ENCODE assay signal across 20 cellular contexts in genomic region chr22:36449776-36450175, GRCh38. TPM values are rescaled to one million over a fixed set of nuclear protein-coding genes. Genes with fewer than 3 reads are reported as not detected.
DNase-seq lines count a peak whose midpoint lies in the region; ATAC-seq and TF ChIP-seq lines count a peak whose summit lies in the region.
"Had no signal": no experiment of that assay in that cellular context is flagged by ENCODE, and none has a peak within 500 bp of the region (broad histone marks: within the 10 kb centered on the region; RNA-seq: fewer than 3 reads in every experiment).

No MANE protein-coding gene starts in this region.

- no peaks in the 10 kb centered on the region for H3K9me3 Mint-ChIP-seq in activated CD8-positive, alpha-beta memory T cell treated with anti-CD3 and anti-CD28 coated beads, Interleukin-2, amount 10 ng/mL, durations not matched to agents 7 days and 5 days (ENCODE audit: low read depth)
- H3K9me3 Mint-ChIP-seq: neural crest cell had no signal

- intact Hi-C loops in ascending aorta (cut with DNase I): no loop called here
- intact Hi-C loops in lower lobe of right lung (cut with DNase I): no loop called here

- peak overlapping the region; percentile 60 to 94 for H3K27ac ChIP-seq in ascending aorta
- peak overlapping the region; percentile 92 for H3K27ac ChIP-seq in lower lobe of right lung
- peak overlapping the region; percentile 65 for H3K27ac ChIP-seq in subcutaneous abdominal adipose tissue (ENCODE audit: low read depth, low read length)

- no peaks in the 10 kb centered on the region for H3K27me3 ChIP-seq in ascending aorta
- no peaks in the 10 kb centered on the region for H3K27me3 ChIP-seq in lower lobe of right lung (ENCODE audit: low read depth)
- H3K27me3 ChIP-seq in subcutaneous abdominal adipose tissue (ENCODE audit: control insufficient read depth in 5 of 5, insufficient read depth in 4 of 5, low read length in 5 of 5): no peaks in the 10 kb centered on the region

- H3K9ac ChIP-seq in subcutaneous abdominal adipose tissue (ENCODE audit: low read length in 5 of 5): peak overlapping the region in 2 of 5 donors; percentile 20 to 46
- H3K9ac ChIP-seq: SK-N-SH had no signal

- peaks cover 16 to 23% of the 10 kb centered on the region in 2 donors for H3K4me1 ChIP-seq in ascending aorta
- H3K4me1 ChIP-seq in lower lobe of right lung: peaks cover 82% of the 10 kb centered on the region
- H3K4me1 ChIP-seq in subcutaneous abdominal adipose tissue (ENCODE audit: control insufficient read depth in 5 of 5, insufficient read depth in 5 of 5, low read length in 5 of 5): peaks cover 8 to 62% (median 30%) of the 10 kb centered on the region in 5 donors

- H3K36me3 ChIP-seq in ascending aorta (no peaks in the 10 kb centered on the region), lower lobe of right lung (no peaks in the 10 kb centered on the region), subcutaneous abdominal adipose tissue (ENCODE audit: control insufficient read depth in 5 of 5, insufficient read depth in 5 of 5, low read length in 5 of 5) (no peaks in the 10 kb centered on the region)

- peak overlapping the region; percentile 40 for H3K27ac Mint-ChIP-seq in activated CD8-positive, alpha-beta memory T cell treated with anti-CD3 and anti-CD28 coated beads, Interleukin-2, amount 10 ng/mL, durations not matched to agents 7 days and 5 days
- H3K27ac Mint-ChIP-seq: H9 had no signal

- H3K4me3 Mint-ChIP-seq in activated CD8-positive, alpha-beta memory T cell treated with anti-CD3 and anti-CD28 coated beads, Interleukin-2, amount 10 ng/mL, durations not matched to agents 7 days and 5 days: no peak overlapping the region
- H3K4me3 Mint-ChIP-seq: H9, neural crest cell had no signal

- peaks cover 63% of the 10 kb centered on the region for H3K4me1 Mint-ChIP-seq in activated CD8-positive, alpha-beta memory T cell treated with anti-CD3 and anti-CD28 coated beads, Interleukin-2, amount 10 ng/mL, durations not matched to agents 7 days and 5 days

- no peaks in the 10 kb centered on the region for H3K36me3 Mint-ChIP-seq in activated CD8-positive, alpha-beta memory T cell treated with anti-CD3 and anti-CD28 coated beads, Interleukin-2, amount 10 ng/mL, durations not matched to agents 7 days and 5 days

- H3K9me3 ChIP-seq in ascending aorta: no peaks in the 10 kb centered on the region
- H3K9me3 ChIP-seq in lower lobe of right lung: no peaks in the 10 kb centered on the region
- peaks cover 0 to 4% (median 0%) of the 10 kb centered on the region in 5 donors for H3K9me3 ChIP-seq in subcutaneous abdominal adipose tissue (ENCODE audit: control insufficient read depth in 5 of 5, low read length in 5 of 5)
- H3K9me3 ChIP-seq: A549, SK-N-SH had no signal

- H3K4me3 ChIP-seq in ascending aorta: no peak overlapping the region
- H3K4me3 ChIP-seq in lower lobe of right lung: no peak overlapping the region
- no peak overlapping the region for H3K4me3 ChIP-seq in subcutaneous abdominal adipose tissue (ENCODE audit: low read depth in 1 of 5, low read length in 5 of 5)
- H3K4me3 ChIP-seq: A549, GM12878, lung had no signal

- H3K27me3 Mint-ChIP-seq in activated CD8-positive, alpha-beta memory T cell treated with anti-CD3 and anti-CD28 coated beads, Interleukin-2, amount 10 ng/mL, durations not matched to agents 7 days and 5 days: no peaks in the 10 kb centered on the region

- CTCF ChIA-PET in activated CD8-positive, alpha-beta memory T cell treated with anti-CD3 and anti-CD28 coated beads, Interleukin-2, amount 10 ng/mL, durations not matched to agents 7 days and 5 days (lab: Charles Lee): interaction anchor here (0.6 to 1.3 kb wide), 2 partner anchors 21 to 36 kb away, joined by 4 to 5 read pairs; no protein-coding TSS in a partner anchor

- TF ChIP-seq CTCF in ascending aorta (IDR thresholded peaks at IDR 0.05): no peak
- no peak for TF ChIP-seq CTCF in lower lobe of right lung (IDR thresholded peaks at IDR 0.05)

- no peak for ATAC-seq in activated CD8-positive, alpha-beta memory T cell treated with anti-CD3 and anti-CD28 coated beads, Interleukin-2, amount 10 ng/mL, durations not matched to agents 7 days and 5 days
- no peak for ATAC-seq in lower lobe of right lung
- no peak for ATAC-seq in GM21423 (IDR thresholded peaks at IDR 0.05; ENCODE audit: unreplicated experiment)
- ATAC-seq: A549, GM12878, sciatic nerve had no signal

- DNase-seq in activated CD8-positive, alpha-beta memory T cell treated with anti-CD3 and anti-CD28 coated beads, Interleukin-2, amount 10 ng/mL, durations not matched to agents 7 days and 5 days: no peak
- no peak for DNase-seq in activated CD8-positive, alpha-beta memory T cell treated with anti-CD3 and anti-CD28 coated beads, Interleukin-2, amount 50 U/mL, for 48 hours
- DNase-seq in ascending aorta (ENCODE audit: low spot score in 2 of 2) (no peak), lower lobe of right lung (no peak), NOMO-1 treated with dmso at 0.1 percent for 144 hours (lab: John Stamatoyannopoulos, UW; ENCODE audit: unreplicated experiment) (no peak)
- no peak for DNase-seq in stimulated activated CD4-positive, alpha-beta T cell treated with anti-CD3 and anti-CD28 coated beads, Interleukin-4, amount 100 ng/mL, for 1 hour
- DNase-seq: activated gamma-delta T cell; COR-L47; H9; NCI-H1694 treated with DMSO at 0.1 percent for 48 hours; NCI-H510A; SK-N-SH; stimulated activated CD4-positive, alpha-beta T cell treated with anti-CD3 and anti-CD28 coated beads, Interleukin-4, amount 100 ng/mL, for 24 hours had no signal

RNA-seq across cellular contexts. Expression of gene TXN2, which starts 31.7 kb away (rescaled TPM):
- 10 to 100 TPM; 78.7 to 82.6 TPM for total RNA-seq in activated CD8-positive, alpha-beta memory T cell treated with anti-CD3 and anti-CD28 coated beads, Interleukin-2, amount 10 ng/mL, durations not matched to agents 7 days and 5 days
- 16.2 TPM for total RNA-seq in ascending aorta
- 56.4 TPM for total RNA-seq in lower lobe of right lung

RNA-seq across cellular contexts. Expression of gene FOXRED2, which starts 57.1 kb away (rescaled TPM):
- total RNA-seq in activated CD8-positive, alpha-beta memory T cell treated with anti-CD3 and anti-CD28 coated beads, Interleukin-2, amount 10 ng/mL, durations not matched to agents 7 days and 5 days: 10 to 100 TPM; 11.9 to 12.1 TPM
- total RNA-seq in ascending aorta (25.9 TPM), lower lobe of right lung (13.2 TPM)
